17 cellular contexts compared by ENCODE assay signal in genomic region chr19:40739871-40740703, GRCh38. TPM values are rescaled to one million over a fixed set of nuclear protein-coding genes. Genes with fewer than 3 reads are reported as not detected.
DNase-seq lines count a peak whose midpoint lies in the region; ATAC-seq and TF ChIP-seq lines count a peak whose summit lies in the region.
"Had no signal": no experiment of that assay in that cellular context is flagged by ENCODE, and none has a peak within 500 bp of the region (broad histone marks: within the 10 kb centered on the region; RNA-seq: fewer than 3 reads in every experiment).

No MANE protein-coding gene starts in this region.

- no peaks in the 10 kb centered on the region for H3K4me1 Mint-ChIP-seq in brain
- H3K4me1 Mint-ChIP-seq: activated naive CD8-positive, alpha-beta T cell treated with anti-CD3 and anti-CD28 coated beads for 36 hours had no signal

- H3K36me3 ChIP-seq in BLaER1 = peaks cover 55% of the 10 kb centered on the region

- H3K4me1 ChIP-seq in BLaER1 = peaks cover 17% of the 10 kb centered on the region

- DNase-seq in left ventricle myocardium superior (no peak), NCI-H1048 (lab: John Stamatoyannopoulos, UW) (no peak)
- DNase-seq in stimulated activated naive CD4-positive, alpha-beta T cell (lab: John Stamatoyannopoulos, UW) = no peak
- DNase-seq: activated CD4-positive, CD25-positive, alpha-beta regulatory T cell; activated naive CD8-positive, alpha-beta T cell treated with anti-CD3 and anti-CD28 coated beads for 36 hours; cortex of kidney; DMS79 treated with DMSO at 0.1 percent for 48 hours; foreskin melanocyte had no signal

- H3K4me2 ChIP-seq in BLaER1 = peak overlapping the region; percentile 36

- peak overlapping the region; percentile 45; the same call in 1 of the 2 replicates for H3K9ac ChIP-seq in BLaER1

- H3K4me3 ChIP-seq in BLaER1 = no peak overlapping the region
- H3K4me3 ChIP-seq in skin epidermis = peak overlapping the region in 1 of 7 experiments; percentile 25
- H3K4me3 ChIP-seq: GM12878, testis had no signal

- H3K27ac ChIP-seq in BLaER1 (0 out of 2 replicates have a peak overlapping the region, but pooled peaks have one; percentile 26), skin epidermis (peak overlapping the region in 16 of 21 experiments; percentile 18 to 86 (median 69))

- TF ChIP-seq CTCF in brain (conservative IDR thresholded peaks at IDR 0.05) = no peak

- H3K27ac Mint-ChIP-seq in brain = peak overlapping the region in 4 of 5 experiments; percentile 54 to 91 (median 86)
- H3K27ac Mint-ChIP-seq: natural killer cell treated with Interleukin-12 subunit alpha and Interleukin-12 subunit beta and Interleukin-15 and Interleukin-18, amount 100 ng/mL, for 72 hours had no signal

- H3K36me3 Mint-ChIP-seq in brain = peaks cover 29% of the 10 kb centered on the region

- H3K4me3 Mint-ChIP-seq in brain = no peak overlapping the region
- H3K4me3 Mint-ChIP-seq: activated naive CD8-positive, alpha-beta T cell treated with anti-CD3 and anti-CD28 coated beads for 36 hours; natural killer cell treated with Interleukin-12 subunit alpha and Interleukin-12 subunit beta and Interleukin-15 and Interleukin-18, amount 100 ng/mL, for 72 hours had no signal

- H3K27me3 Mint-ChIP-seq in brain = no peaks in the 10 kb centered on the region
- H3K27me3 Mint-ChIP-seq: activated naive CD8-positive, alpha-beta T cell treated with anti-CD3 and anti-CD28 coated beads for 36 hours; natural killer cell treated with Interleukin-12 subunit alpha and Interleukin-12 subunit beta and Interleukin-15 and Interleukin-18, amount 100 ng/mL, for 72 hours had no signal

- no peaks in the 10 kb centered on the region for H3K9me3 Mint-ChIP-seq in brain
- H3K9me3 Mint-ChIP-seq: activated naive CD8-positive, alpha-beta T cell treated with anti-CD3 and anti-CD28 coated beads for 36 hours; natural killer cell treated with Interleukin-12 subunit alpha and Interleukin-12 subunit beta and Interleukin-15 and Interleukin-18, amount 100 ng/mL, for 72 hours had no signal

- H3K27me3 ChIP-seq in BLaER1 = no peaks in the 10 kb centered on the region
- H3K27me3 ChIP-seq: testis had no signal

- H4K20me1 ChIP-seq in BLaER1 = no peaks in the 10 kb centered on the region

- no peaks in the 10 kb centered on the region for H3K9me3 ChIP-seq in BLaER1
- H3K9me3 ChIP-seq: testis had no signal

- peak; percentile 7 for ATAC-seq in left ventricle myocardium superior
- no peak for ATAC-seq in HG03135 (IDR thresholded peaks at IDR 0.05; ENCODE audit: unreplicated experiment)
- no peak for ATAC-seq in HG02870 (IDR thresholded peaks at IDR 0.05; ENCODE audit: unreplicated experiment)
- ATAC-seq: GM12878 had no signal

- intact Hi-C loops in left ventricle myocardium superior (cut with micrococcal nuclease) = no loop called here

RNA-seq across cellular contexts. Expression of gene ACTMAP, which starts 10.2 kb away (rescaled TPM):
- polyA plus RNA-seq in brain (ENCODE audit: insufficient read depth, low read depth, low replicate concordance) = 20.5 TPM
- total RNA-seq in left ventricle myocardium superior = 6.7 TPM

RNA-seq across cellular contexts. Expression of gene SNRPA, which starts 10.9 kb away (rescaled TPM):
- 96.2 TPM for polyA plus RNA-seq in brain (ENCODE audit: insufficient read depth, low read depth, low replicate concordance)
- 41.6 TPM for total RNA-seq in left ventricle myocardium superior

RNA-seq across cellular contexts. Expression of gene ITPKC, which starts 23.2 kb away (rescaled TPM):
- polyA plus RNA-seq in brain (ENCODE audit: insufficient read depth, low read depth, low replicate concordance) = 9.1 TPM
- total RNA-seq in left ventricle myocardium superior = 12.8 TPM

RNA-seq across cellular contexts. Expression of gene COQ8B, which starts 23.4 kb away (rescaled TPM):
- polyA plus RNA-seq in brain (ENCODE audit: insufficient read depth, low read depth, low replicate concordance) = 36.4 TPM
- 34.6 TPM for total RNA-seq in left ventricle myocardium superior

RNA-seq across cellular contexts. Expression of gene MIA, which starts 35.2 kb away (rescaled TPM):
- not detected for polyA plus RNA-seq in brain (ENCODE audit: insufficient read depth, low read depth, low replicate concordance)
- 1.1 TPM for total RNA-seq in left ventricle myocardium superior
- total RNA-seq: activated naive CD8-positive, alpha-beta T cell treated with anti-CD3 and anti-CD28 coated beads for 36 hours; OCI-LY7 had no signal
